Comparison of ENCODE assay signal across 16 cellular contexts in the genomic region with DNA sequence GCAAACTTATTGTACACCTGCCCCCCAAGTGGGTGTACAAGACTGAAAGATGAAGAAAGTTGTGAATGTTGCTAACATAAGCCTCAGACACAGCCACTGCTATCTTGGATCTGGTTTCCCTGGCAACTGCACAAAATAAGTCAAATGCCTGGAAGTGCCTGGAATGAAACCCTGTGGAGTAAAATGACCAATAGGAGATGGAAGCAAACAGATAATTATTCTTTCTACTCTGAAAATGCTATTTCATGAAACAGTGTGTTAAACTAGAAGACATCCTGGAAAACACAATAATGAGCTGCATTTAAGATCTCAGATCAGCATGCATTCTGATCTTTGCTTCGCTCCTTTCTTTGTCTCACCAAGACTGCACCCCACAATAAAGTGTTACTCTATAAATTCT.
"Had no signal": no experiment of that assay in that cellular context is flagged by ENCODE, and none has a peak within 500 bp of the region (broad histone marks: within the 10 kb centered on the region; RNA-seq: fewer than 3 reads in every experiment).

No MANE protein-coding gene starts in this region.

- H3K4me1 Mint-ChIP-seq: naive B cell, nephron had no signal

- DNase-seq: cortex of kidney; dorsolateral prefrontal cortex; effector CD8-positive, alpha-beta T cell; foreskin melanocyte; head of caudate nucleus; hippocampal formation; kidney glomerular epithelial cell; mammary epithelial cell; naive B cell; right cardiac atrium; stimulated activated CD4-positive, alpha-beta T cell treated with anti-CD3 and anti-CD28 coated beads, Interleukin-2, amount 100 ng/mL, for 48 hours; stimulated activated naive CD4-positive, alpha-beta T cell treated with Interleukin-2 at 50 U/mL for 16 hours had no signal

- ATAC-seq: left lobe of liver, right cardiac atrium had no signal

- H3K27ac Mint-ChIP-seq: naive B cell, nephron, type B pancreatic cell had no signal

- H3K4me3 ChIP-seq: dorsolateral prefrontal cortex, smooth muscle cell had no signal

- H3K27me3 Mint-ChIP-seq: naive B cell, type B pancreatic cell had no signal

- H3K36me3 Mint-ChIP-seq: naive B cell, type B pancreatic cell had no signal

- H3K27me3 ChIP-seq: dorsolateral prefrontal cortex had no signal

- H3K9me3 Mint-ChIP-seq: nephron, type B pancreatic cell had no signal

- H3K4me3 Mint-ChIP-seq: naive B cell, nephron, type B pancreatic cell had no signal

- H3K27ac ChIP-seq: dorsolateral prefrontal cortex had no signal
